Comparison of ENCODE assay signal across 9 cellular contexts in the genomic region with DNA sequence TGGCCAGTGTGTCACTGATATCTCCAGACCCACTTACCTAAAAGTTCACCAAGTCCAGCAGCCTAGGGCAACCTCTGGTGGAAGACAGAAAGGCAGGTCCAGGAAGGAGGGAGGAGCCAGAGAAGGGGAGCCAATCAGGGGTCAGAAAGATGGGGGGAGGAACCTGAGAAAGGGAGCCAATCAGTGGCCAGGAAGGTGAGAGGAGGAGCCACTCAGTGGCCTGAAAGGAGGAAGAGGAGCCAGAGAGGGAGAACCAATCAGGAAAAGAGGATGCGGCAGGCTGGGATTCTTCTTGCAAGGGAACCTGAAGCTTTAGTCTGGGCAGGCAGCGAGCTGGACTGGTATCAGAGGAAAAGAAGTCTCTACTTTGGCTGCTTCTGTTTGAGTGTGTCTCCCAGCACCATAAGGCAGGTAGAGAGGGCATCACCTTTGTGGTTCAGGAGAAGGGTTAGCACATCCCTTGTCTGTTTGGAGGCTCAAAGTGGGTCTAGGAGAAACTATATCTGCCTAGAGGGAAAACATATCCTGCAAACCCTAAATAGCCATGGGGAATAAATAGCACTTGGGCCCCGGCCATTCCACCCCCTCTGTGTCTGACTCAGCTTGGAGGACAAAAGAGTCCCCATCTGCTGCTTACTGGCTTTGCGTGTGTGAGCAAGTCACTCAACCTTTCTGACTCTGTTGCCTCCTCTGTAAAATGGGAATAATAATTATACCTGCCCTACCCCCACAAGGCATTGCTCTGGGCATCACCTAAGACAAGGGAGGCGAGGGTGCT. TPM values are rescaled to one million over a fixed set of nuclear protein-coding genes. Genes with fewer than 3 reads are reported as not detected.
DNase-seq lines count a peak whose midpoint lies in the region; ATAC-seq lines count a peak whose summit lies in the region.
"Had no signal": no experiment of that assay in that cellular context is flagged by ENCODE, and none has a peak within 500 bp of the region (broad histone marks: within the 10 kb centered on the region; RNA-seq: fewer than 3 reads in every experiment).

No MANE protein-coding gene starts in this region.

- H3K36me3 ChIP-seq in adipocyte (ENCODE audit: control insufficient read depth, insufficient read depth, low read length, severe bottlenecking) (no peaks in the 10 kb centered on the region), iPS-20b (ENCODE audit: insufficient read depth, low read depth, low read length) (no peaks in the 10 kb centered on the region)

- no peaks in the 10 kb centered on the region for H3K4me1 ChIP-seq in adipocyte (ENCODE audit: control insufficient read depth, insufficient read depth, low read length)
- 0 out of 2 replicates have a peak, but pooled peaks cover 3% of the 10 kb centered on the region for H3K4me1 ChIP-seq in iPS-20b (ENCODE audit: insufficient read depth, low read length)

- H3K27ac ChIP-seq in iPS-20b (ENCODE audit: low read length), result no peak overlapping the region
- H3K27ac ChIP-seq in temporal lobe (ENCODE audit: low read depth, low read length), result peak overlapping the region; percentile 56
- H3K27ac ChIP-seq: skin epidermis had no signal

- H3K9me3 ChIP-seq in adipocyte (ENCODE audit: control insufficient read depth, low read length), result peaks cover 20% of the 10 kb centered on the region
- H3K9me3 ChIP-seq in iPS-20b (ENCODE audit: insufficient read depth, low read depth, low read length), result no peaks in the 10 kb centered on the region

- peaks cover 47% of the 10 kb centered on the region for H3K27me3 ChIP-seq in adipocyte (replicated peaks; ENCODE audit: control insufficient read depth, insufficient read depth, low read length)
- peaks cover 68% of the 10 kb centered on the region for H3K27me3 ChIP-seq in iPS-20b (ENCODE audit: insufficient read depth, low read length)

- DNase-seq in stimulated activated CD4-positive, alpha-beta T cell treated with anti-CD3 and anti-CD28 coated beads, Interleukin-12 subunit alpha, Interleukin-12 subunit beta, amount 100 ng/mL, for 48 hours (ENCODE audit: low read depth in 2 of 3, low spot score in 1 of 3), result peak in 2 of 3 donors; percentile 7 to 8
- DNase-seq in stimulated activated CD4-positive, alpha-beta T cell treated with anti-CD3 and anti-CD28 coated beads, Interleukin-4, amount 100 ng/mL, for 1 hour, result no peak
- DNase-seq in NCI-H2171 (lab: John Stamatoyannopoulos, UW), result peak; percentile 91
- DNase-seq in adipocyte (ENCODE audit: low read depth), result peak; percentile 6

- ATAC-seq in GM21390 (IDR thresholded peaks at IDR 0.05; ENCODE audit: unreplicated experiment) (no peak), GM21786 (IDR thresholded peaks at IDR 0.05; ENCODE audit: unreplicated experiment) (no peak)

- H3K9ac ChIP-seq in adipocyte (ENCODE audit: low read length) (no peak overlapping the region), iPS-20b (ENCODE audit: low read depth, low read length) (no peak overlapping the region)

- H3K4me3 ChIP-seq in adipocyte (ENCODE audit: low read length) (no peak overlapping the region), iPS-20b (ENCODE audit: low read length) (peak overlapping the region; percentile 55)
- H3K4me3 ChIP-seq: skin epidermis had no signal

RNA-seq across cellular contexts. Expression of gene CRHR1, which starts 43.4 kb away (rescaled TPM):
- total RNA-seq in temporal lobe, result 37.6 TPM
